1 cellular context compared by ENCODE assay signal in genomic region chr2:117977696-117978095, GRCh38.
TF ChIP-seq lines count a peak whose summit lies in the region.

No MANE protein-coding gene starts in this region.

TF ChIP-seq in IMR-90, 13 proteins besides CTCF, POLR2A, EP300 and RAD21 (continued from another document):
- TF ChIP-seq FOS (IDR thresholded peaks at IDR 0.05; ENCODE audit: low read depth, low read length) (no peak), RFX5 (IDR thresholded peaks at IDR 0.05; ENCODE audit: low read depth, low read length) (no peak), MAZ (IDR thresholded peaks at IDR 0.05; ENCODE audit: borderline replicate concordance, low read depth, low read length) (no peak), NFE2L2 (IDR thresholded peaks at IDR 0.05; ENCODE audit: low read depth, low read length) (no peak), MAFK (IDR thresholded peaks at IDR 0.05; ENCODE audit: low read depth, low read length) (no peak), RCOR1 (IDR thresholded peaks at IDR 0.05; ENCODE audit: insufficient replicate concordance, low read length) (no peak), USF2 (IDR thresholded peaks at IDR 0.05; ENCODE audit: low read depth, low read length) (no peak)
